ENCODE assay signal across 24 cellular contexts in the genomic region with DNA sequence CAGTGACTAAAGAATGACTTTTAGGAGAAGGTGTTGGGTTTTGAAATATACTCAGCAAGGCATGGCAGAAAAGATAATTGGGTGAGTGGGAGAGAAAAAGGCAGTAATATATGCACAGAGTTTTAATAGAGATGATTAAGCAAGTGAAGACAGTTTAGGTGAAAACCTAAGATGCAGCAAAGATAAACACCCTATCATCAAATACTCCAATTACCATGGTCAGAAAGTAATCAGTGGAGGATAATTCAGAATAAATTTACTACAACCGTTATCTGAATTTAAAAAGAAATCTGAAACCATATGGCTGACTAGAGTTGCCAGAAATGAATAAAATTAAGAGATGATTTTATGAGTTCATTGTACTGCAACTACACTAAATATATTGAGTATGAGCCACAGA.
"Had no signal": no experiment of that assay in that cellular context is flagged by ENCODE, and none has a peak within 500 bp of the region (broad histone marks: within the 10 kb centered on the region; RNA-seq: fewer than 3 reads in every experiment).

No MANE protein-coding gene starts in this region.

- FAIRE-seq: frontal cortex, keratinocyte had no signal

- H3K4me1 Mint-ChIP-seq: endodermal cell had no signal

- H3K27me3 Mint-ChIP-seq: dendritic cell treated with granulocyte-macrophage colony-stimulating factor and Interleukin-4, amounts not matched to agents 40 ng/mL and 50 ng/mL, for 4 days; effector memory CD8-positive, alpha-beta T cell had no signal

- H3K27ac Mint-ChIP-seq: dendritic cell treated with granulocyte-macrophage colony-stimulating factor and Interleukin-4, amounts not matched to agents 40 ng/mL and 50 ng/mL, for 4 days; effector memory CD8-positive, alpha-beta T cell; endodermal cell; immature natural killer cell; naive thymus-derived CD4-positive, alpha-beta T cell had no signal

- H3K27ac ChIP-seq: colonic mucosa, epithelial cell of prostate, esophagus squamous epithelium, gastroesophageal sphincter, heart left ventricle, hepatocyte, left lung, lower lobe of right lung had no signal

- H3K4me2 ChIP-seq: hepatocyte had no signal

- H3K4me1 ChIP-seq: colonic mucosa, esophagus squamous epithelium, gastroesophageal sphincter, left lung, lower lobe of right lung had no signal

- ATAC-seq: effector memory CD8-positive, alpha-beta T cell; esophagus mucosa; gastroesophageal sphincter; heart left ventricle; left cardiac atrium; left lung; left ventricle myocardium superior; lower lobe of right lung; naive thymus-derived CD4-positive, alpha-beta T cell had no signal

- DNase-seq: colonic mucosa; cortex of kidney; effector CD8-positive, alpha-beta T cell; effector memory CD8-positive, alpha-beta T cell; endodermal cell; erythroblast; esophagus squamous epithelium; foreskin fibroblast; heart left ventricle; immature natural killer cell; left cardiac atrium; left lung; left ventricle myocardium superior; lower lobe of right lung; mesenchymal stem cell; midbrain; naive thymus-derived CD4-positive, alpha-beta T cell had no signal

- H3K9me3 Mint-ChIP-seq: dendritic cell treated with granulocyte-macrophage colony-stimulating factor and Interleukin-4, amounts not matched to agents 40 ng/mL and 50 ng/mL, for 4 days; effector memory CD8-positive, alpha-beta T cell; endodermal cell; immature natural killer cell; naive thymus-derived CD4-positive, alpha-beta T cell had no signal

- H3K79me2 ChIP-seq: hepatocyte had no signal

- H3K4me3 ChIP-seq: colonic mucosa, esophagus squamous epithelium, gastroesophageal sphincter, heart left ventricle, hepatocyte, left lung, lower lobe of right lung had no signal

- H3K36me3 ChIP-seq: colonic mucosa, esophagus squamous epithelium, gastroesophageal sphincter, left lung had no signal

- H3K4me3 Mint-ChIP-seq: dendritic cell treated with granulocyte-macrophage colony-stimulating factor and Interleukin-4, amounts not matched to agents 40 ng/mL and 50 ng/mL, for 4 days; effector memory CD8-positive, alpha-beta T cell; endodermal cell; immature natural killer cell; naive thymus-derived CD4-positive, alpha-beta T cell had no signal

- H3K27me3 ChIP-seq: colonic mucosa, esophagus squamous epithelium, gastroesophageal sphincter, heart left ventricle, hepatocyte, left lung had no signal
